1 cellular context compared by ENCODE assay signal in the genomic region with DNA sequence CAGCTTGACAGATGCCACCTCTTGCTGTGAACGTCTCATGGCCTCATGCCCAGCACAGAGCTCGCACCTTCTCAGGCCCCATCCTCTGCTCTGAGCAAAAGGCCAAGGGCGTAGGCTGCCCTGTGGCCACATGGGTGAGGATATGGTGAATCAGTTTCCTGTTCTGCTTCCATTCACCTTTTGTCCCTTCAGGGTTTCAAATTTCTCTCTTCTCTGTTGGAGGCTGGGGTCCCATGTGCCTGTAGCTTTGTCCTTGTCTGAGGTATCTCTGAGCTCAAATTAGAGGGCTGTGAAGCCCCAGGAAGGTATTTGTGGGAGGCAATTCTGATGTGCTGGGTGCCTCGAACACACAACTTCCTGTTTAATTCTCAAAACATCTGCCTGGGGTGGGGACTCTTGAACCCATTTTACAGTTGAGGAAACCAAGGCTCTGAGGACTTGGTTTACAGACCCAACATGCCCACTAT.
TF ChIP-seq lines count a peak whose summit lies in the region.

No MANE protein-coding gene starts in this region.

TF ChIP-seq in K562, 482 proteins besides CTCF, POLR2A, EP300 and RAD21:
- TF ChIP-seq PCBP2 (IDR thresholded peaks at IDR 0.05; ENCODE audit: low read depth, low read length, poor library complexity, severe bottlenecking) (no peak), BCOR (IDR thresholded peaks at IDR 0.05) (0 out of 2 replicates have a peak, but pooled peaks have one; percentile 54)
